26 cellular contexts compared by ENCODE assay signal in genomic region chr5:161946911-161947310, GRCh38.
"Had no signal": no experiment of that assay in that cellular context is flagged by ENCODE, and none has a peak within 500 bp of the region (broad histone marks: within the 10 kb centered on the region; RNA-seq: fewer than 3 reads in every experiment).

No MANE protein-coding gene starts in this region.

- H3K9me3 Mint-ChIP-seq: stimulated activated naive B cell treated with anti-CD40 and anti-IgM and Interleukin-4, amounts not matched to agents 10 μg/mL and 1 μg/mL and 100 μg/mL, for 72 hours; stimulated activated naive CD8-positive, alpha-beta T cell treated with anti-CD3 and anti-CD28 coated beads, Interleukin-15, Interleukin-2, amounts not matched to agents 100 ng/mL and 50 ng/mL, for 24 hours; type B pancreatic cell had no signal

- H3K27me3 Mint-ChIP-seq: stimulated activated memory B cell treated with anti-CD40 and anti-IgM and Interleukin-4, amounts not matched to agents 10 μg/mL and 1 μg/mL and 100 μg/mL, for 72 hours; stimulated activated naive B cell treated with anti-CD40 and anti-IgM and Interleukin-4, amounts not matched to agents 10 μg/mL and 1 μg/mL and 100 μg/mL, for 72 hours; stimulated activated naive CD8-positive, alpha-beta T cell treated with anti-CD3 and anti-CD28 coated beads, Interleukin-15, amount 100 ng/mL, for 72 hours; stimulated activated naive CD8-positive, alpha-beta T cell treated with anti-CD3 and anti-CD28 coated beads, Interleukin-15, Interleukin-2, amounts not matched to agents 100 ng/mL and 50 ng/mL, for 24 hours; type B pancreatic cell had no signal

- H3K36me3 ChIP-seq: stomach, suprapubic skin, thoracic aorta, thyroid gland, tibial nerve, transverse colon, upper lobe of left lung, upper lobe of right lung, uterus, vagina had no signal

- H3K9me3 ChIP-seq: stomach, testis, thoracic aorta, thyroid gland, tibial nerve, transverse colon, upper lobe of left lung, upper lobe of right lung, uterus, vagina had no signal

- H3K27me3 ChIP-seq: stomach, suprapubic skin, testis, thyroid gland, tibial nerve, transverse colon, upper lobe of left lung, upper lobe of right lung, uterus, vagina had no signal

- H3K27ac Mint-ChIP-seq: stimulated activated effector memory CD8-positive, alpha-beta T cell treated with anti-CD3 and anti-CD28 coated beads, Interleukin-12 subunit alpha, Interleukin-12 subunit beta, amount 100 ng/mL, for 72 hours; stimulated activated memory B cell treated with anti-CD40 and anti-IgM and Interleukin-4, amounts not matched to agents 10 μg/mL and 1 μg/mL and 100 μg/mL, for 72 hours; stimulated activated naive B cell treated with anti-CD40 and anti-IgM and Interleukin-4, amounts not matched to agents 10 μg/mL and 1 μg/mL and 100 μg/mL, for 72 hours; stimulated activated naive CD8-positive, alpha-beta T cell treated with anti-CD3 and anti-CD28 coated beads, Interleukin-15, amount 100 ng/mL, for 72 hours; stimulated activated naive CD8-positive, alpha-beta T cell treated with anti-CD3 and anti-CD28 coated beads, Interleukin-15, Interleukin-2, amounts not matched to agents 100 ng/mL and 50 ng/mL, for 24 hours; type B pancreatic cell had no signal

- H3K4me3 Mint-ChIP-seq: stimulated activated effector memory CD8-positive, alpha-beta T cell treated with anti-CD3 and anti-CD28 coated beads, Interleukin-12 subunit alpha, Interleukin-12 subunit beta, amount 100 ng/mL, for 72 hours; stimulated activated memory B cell treated with anti-CD40 and anti-IgM and Interleukin-4, amounts not matched to agents 10 μg/mL and 1 μg/mL and 100 μg/mL, for 72 hours; stimulated activated naive B cell treated with anti-CD40 and anti-IgM and Interleukin-4, amounts not matched to agents 10 μg/mL and 1 μg/mL and 100 μg/mL, for 72 hours; stimulated activated naive CD8-positive, alpha-beta T cell treated with anti-CD3 and anti-CD28 coated beads, Interleukin-15, amount 100 ng/mL, for 72 hours; stimulated activated naive CD8-positive, alpha-beta T cell treated with anti-CD3 and anti-CD28 coated beads, Interleukin-15, Interleukin-2, amounts not matched to agents 100 ng/mL and 50 ng/mL, for 24 hours; type B pancreatic cell had no signal

- H3K4me3 ChIP-seq: stomach, suprapubic skin, testis, thoracic aorta, thyroid gland, tibial nerve, transverse colon, upper lobe of left lung, upper lobe of right lung, uterus, vagina had no signal

- H3K4me1 Mint-ChIP-seq: stimulated activated effector memory CD8-positive, alpha-beta T cell treated with anti-CD3 and anti-CD28 coated beads, Interleukin-12 subunit alpha, Interleukin-12 subunit beta, amount 100 ng/mL, for 72 hours; stimulated activated memory B cell treated with anti-CD40 and anti-IgM and Interleukin-4, amounts not matched to agents 10 μg/mL and 1 μg/mL and 100 μg/mL, for 72 hours; stimulated activated naive B cell treated with anti-CD40 and anti-IgM and Interleukin-4, amounts not matched to agents 10 μg/mL and 1 μg/mL and 100 μg/mL, for 72 hours; stimulated activated naive CD8-positive, alpha-beta T cell treated with anti-CD3 and anti-CD28 coated beads, Interleukin-15, amount 100 ng/mL, for 72 hours had no signal

- DNase-seq: stimulated activated CD4-positive, alpha-beta T cell treated with anti-CD3 and anti-CD28 coated beads, Interleukin-2, amount 100 ng/mL, for 48 hours; stimulated activated CD4-positive, alpha-beta T cell treated with anti-CD3 and anti-CD28 coated beads, Interleukin-4, amount 100 ng/mL, for 1 hour; stimulated activated CD4-positive, alpha-beta T cell treated with anti-CD3 and anti-CD28 coated beads, Interleukin-4, amount 100 ng/mL, for 24 hours; stimulated activated CD4-positive, alpha-beta T cell treated with anti-CD3 and anti-CD28 coated beads, Interleukin-4, amount 100 ng/mL, for 4 hours; stimulated activated CD8-positive, alpha-beta memory T cell treated with anti-CD3 and anti-CD28 coated beads, Interleukin-4, amount 100 ng/mL, for 48 hours; stimulated activated naive B cell treated with anti-CD40 and anti-IgM and Interleukin-4, amounts not matched to agents 10 μg/mL and 1 μg/mL and 100 μg/mL, for 72 hours; stimulated activated naive CD4-positive, alpha-beta T cell; stimulated activated naive CD4-positive, alpha-beta T cell treated with Interleukin-2 at 50 U/mL for 16 hours; stimulated activated naive CD8-positive, alpha-beta T cell treated with anti-CD3 and anti-CD28 coated beads, Interleukin-15, amount 100 ng/mL, for 72 hours; stimulated activated naive CD8-positive, alpha-beta T cell treated with anti-CD3 and anti-CD28 coated beads, Interleukin-15, Interleukin-2, amounts not matched to agents 100 U/mL and 50 U/mL, for 24 hours; stomach; testis; thyroid gland; transverse colon; trophoblast cell; upper lobe of left lung; upper lobe of right lung; uterus had no signal

- H3K4me1 ChIP-seq: stomach, suprapubic skin, testis, thyroid gland, tibial nerve, transverse colon, upper lobe of left lung, upper lobe of right lung, uterus, vagina had no signal

- H3K36me3 Mint-ChIP-seq: stimulated activated effector memory CD8-positive, alpha-beta T cell treated with anti-CD3 and anti-CD28 coated beads, Interleukin-12 subunit alpha, Interleukin-12 subunit beta, amount 100 ng/mL, for 72 hours; stimulated activated memory B cell treated with anti-CD40 and anti-IgM and Interleukin-4, amounts not matched to agents 10 μg/mL and 1 μg/mL and 100 μg/mL, for 72 hours; stimulated activated naive B cell treated with anti-CD40 and anti-IgM and Interleukin-4, amounts not matched to agents 10 μg/mL and 1 μg/mL and 100 μg/mL, for 72 hours; type B pancreatic cell had no signal

- H3K27ac ChIP-seq: stomach, suprapubic skin, testis, thoracic aorta, thyroid gland, tibial nerve, transverse colon, upper lobe of left lung, upper lobe of right lung, uterus, vagina had no signal
